ENCODE assay signal across 25 cellular contexts in genomic region chr11:1929621-1930447, GRCh38. TPM values are rescaled to one million over a fixed set of nuclear protein-coding genes. Genes with fewer than 3 reads are reported as not detected.
DNase-seq lines count a peak whose midpoint lies in the region; ATAC-seq and TF ChIP-seq lines count a peak whose summit lies in the region.
"Had no signal": no experiment of that assay in that cellular context is flagged by ENCODE, and none has a peak within 500 bp of the region (broad histone marks: within the 10 kb centered on the region; RNA-seq: fewer than 3 reads in every experiment).

No MANE protein-coding gene starts in this region.

- DNase-seq in 8988T (peak; percentile 32), H7 (peak; percentile 51), right cardiac atrium (peak in 2 of 3 donors; percentile 29 to 35), osteoblast (ENCODE audit: insufficient read length, low spot score, missing footprints) (peak; percentile 68), endodermal cell (no peak), NCI-H2171 treated with DMSO at 0.1 percent for 48 hours (lab: John Stamatoyannopoulos, UW) (no peak)
- no peak for DNase-seq in effector CD4-positive, alpha-beta T cell
- DNase-seq: activated CD4-positive, alpha-beta T cell treated with anti-CD3 and anti-CD28 coated beads, Interleukin-2, amount 50 U/mL, for 4 hours; activated CD8-positive, alpha-beta memory T cell treated with anti-CD3 and anti-CD28 coated beads, Interleukin-2, amount 50 U/mL, for 48 hours; amniotic stem cell; dermis blood vessel endothelial cell; islet precursor cell; mesenchymal stem cell; MV-4-11; naive thymus-derived CD4-positive, alpha-beta T cell; NCI-H526; WERI-Rb-1 had no signal

- intact Hi-C loops in right cardiac atrium (cut with DNase I) = loop anchor here in 1 of 4 donors (10.0 kb wide), 1 partner anchor 215 kb away; no protein-coding TSS in a partner anchor

- H3K4me1 Mint-ChIP-seq in endodermal cell = no peaks in the 10 kb centered on the region

- no peaks in the 10 kb centered on the region for H3K9me3 Mint-ChIP-seq in endodermal cell
- H3K9me3 Mint-ChIP-seq: activated T-helper 2 cell treated with anti-CD3 and anti-CD28 coated beads, Interferon-gamma antibody, Interleukin-2, Interleukin-4, amounts not matched to agents 10 μg/mL and 5 μg/mL and 100 μg/mL, durations not matched to agents 14 hours and 24 hours and 36 hours; CD4-positive, alpha-beta memory T cell; T-helper 2 cell treated with Interferon-gamma antibody and Interleukin-4, amounts not matched to agents 5 μg/mL and 100 μg/mL, for 36 hours had no signal

- no peak overlapping the region for H2AFZ ChIP-seq in osteoblast (ENCODE audit: low read length)

- no peaks in the 10 kb centered on the region for H3K36me3 Mint-ChIP-seq in endodermal cell (ENCODE audit: low read depth)
- H3K36me3 Mint-ChIP-seq: CD4-positive, alpha-beta memory T cell had no signal

- no peaks in the 10 kb centered on the region for H3K9me3 ChIP-seq in right cardiac atrium (ENCODE audit: control insufficient read depth, low read length)
- H3K9me3 ChIP-seq in osteoblast (ENCODE audit: low read depth, low read length) = no peaks in the 10 kb centered on the region
- no peaks in the 10 kb centered on the region for H3K9me3 ChIP-seq in endodermal cell (ENCODE audit: control insufficient read depth, low read length)
- H3K9me3 ChIP-seq: vagina had no signal

- H3K4me2 ChIP-seq in osteoblast (ENCODE audit: insufficient read depth, low read length) = no peak overlapping the region

- no peak overlapping the region for H3K4me3 Mint-ChIP-seq in endodermal cell
- H3K4me3 Mint-ChIP-seq: CD4-positive, alpha-beta memory T cell; T-helper 2 cell treated with Interferon-gamma antibody and Interleukin-4, amounts not matched to agents 5 μg/mL and 100 μg/mL, for 36 hours had no signal

- H3K27me3 Mint-ChIP-seq in endodermal cell (ENCODE audit: insufficient read depth) = peaks cover 5% of the 10 kb centered on the region

- no peak overlapping the region for H3K4me3 ChIP-seq in H7 (ENCODE audit: insufficient read depth, low read depth, low read length)
- no peak overlapping the region for H3K4me3 ChIP-seq in right cardiac atrium (ENCODE audit: low read length)
- H3K4me3 ChIP-seq in osteoblast (ENCODE audit: insufficient read depth, low read length) = no peak overlapping the region
- H3K4me3 ChIP-seq in endodermal cell (ENCODE audit: low read length) = no peak overlapping the region
- H3K4me3 ChIP-seq: SK-N-MC, vagina had no signal

- H3K9ac ChIP-seq in endodermal cell (ENCODE audit: extremely low read depth, low read length, poor library complexity, severe bottlenecking) = no peak overlapping the region

- no peak for ATAC-seq in right cardiac atrium
- no peak for ATAC-seq in HG03139 (IDR thresholded peaks at IDR 0.05; ENCODE audit: unreplicated experiment)
- ATAC-seq: naive thymus-derived CD4-positive, alpha-beta T cell had no signal

- no peaks in the 10 kb centered on the region for H3K4me1 ChIP-seq in right cardiac atrium (ENCODE audit: control insufficient read depth, insufficient read depth, low read length)
- H3K4me1 ChIP-seq in osteoblast (ENCODE audit: insufficient read depth, low read length) = peaks cover 7% of the 10 kb centered on the region
- H3K4me1 ChIP-seq in endodermal cell (ENCODE audit: control insufficient read depth, insufficient read depth, low read length) = no peaks in the 10 kb centered on the region

- no peaks in the 10 kb centered on the region for H3K27me3 ChIP-seq in H7 (ENCODE audit: control insufficient read depth, insufficient read depth, low read length)
- no peaks in the 10 kb centered on the region for H3K27me3 ChIP-seq in right cardiac atrium (ENCODE audit: control insufficient read depth, insufficient read depth)
- H3K27me3 ChIP-seq in osteoblast (ENCODE audit: insufficient read depth, low read length) = no peaks in the 10 kb centered on the region
- H3K27me3 ChIP-seq in endodermal cell (ENCODE audit: control insufficient read depth, insufficient read depth, low read length, poor library complexity, severe bottlenecking) = no peaks in the 10 kb centered on the region
- H3K27me3 ChIP-seq: vagina had no signal

- H4K20me1 ChIP-seq in osteoblast (ENCODE audit: insufficient read depth, low read length) = no peaks in the 10 kb centered on the region

- no peak overlapping the region for H3K27ac ChIP-seq in right cardiac atrium (ENCODE audit: low read length)
- H3K27ac ChIP-seq in osteoblast (ENCODE audit: low read depth, low read length) = no peak overlapping the region
- no peak overlapping the region for H3K27ac ChIP-seq in endodermal cell (ENCODE audit: low read depth, low read length)
- H3K27ac ChIP-seq: SK-N-MC, vagina, WERI-Rb-1 had no signal

- no peaks in the 10 kb centered on the region for H3K79me2 ChIP-seq in osteoblast (ENCODE audit: insufficient read depth, low read length)

- no peak overlapping the region for H3K27ac Mint-ChIP-seq in endodermal cell
- H3K27ac Mint-ChIP-seq: activated T-helper 2 cell treated with anti-CD3 and anti-CD28 coated beads, Interferon-gamma antibody, Interleukin-2, Interleukin-4, amounts not matched to agents 10 μg/mL and 5 μg/mL and 100 μg/mL, durations not matched to agents 14 hours and 24 hours and 36 hours had no signal

- no peak for TF ChIP-seq CTCF in osteoblast (IDR thresholded peaks at IDR 0.05; ENCODE audit: extremely low read depth, low read depth, low read length)
- no peak for TF ChIP-seq CTCF in endodermal cell (conservative IDR thresholded peaks at IDR 0.05)

- H3K36me3 ChIP-seq in H7 (replicated peaks; ENCODE audit: control insufficient read depth, insufficient read depth, low read length) (no peaks in the 10 kb centered on the region), osteoblast (ENCODE audit: insufficient read depth, low read length) (no peaks in the 10 kb centered on the region), endodermal cell (ENCODE audit: control insufficient read depth, insufficient read depth, low read length) (no peaks in the 10 kb centered on the region)
- H3K36me3 ChIP-seq: vagina, WERI-Rb-1 had no signal

- WGBS in right cardiac atrium = 89% methylated on average over 25 of the region's 25 CpGs
- 88 to 91% methylated on average over 15 to 24 of the region's 25 CpGs for WGBS in endodermal cell (ENCODE audit: insufficient coverage in 1 of 2, insufficient read length in 1 of 2), 2 experiments

RNA-seq across cellular contexts. Expression of gene TNNT3, which starts 10.3 kb away (rescaled TPM):
- not detected in 2 replicates for total RNA-seq in H7 (2014; rRNA removed; shearing (Covaris generic))
- total RNA-seq in right cardiac atrium (10 to 100 TPM in 3 of 4 donors, 1 to 10 TPM in 1; 9.0 to 58.7 (median 34.1) TPM), osteoblast (not detected in 2 replicates), endodermal cell (not detected)
- polyA plus RNA-seq in right cardiac atrium = 63.1 TPM
- polyA plus RNA-seq in endodermal cell (2013, experiment 1 of 2) = 0.36 TPM
- not detected for polyA plus RNA-seq in endodermal cell (2013, experiment 2 of 2)
- total RNA-seq: bronchial epithelial cell, dermis blood vessel endothelial cell, G401 had no signal
- polyA plus RNA-seq: CD4-positive, alpha-beta memory T cell had no signal

RNA-seq across cellular contexts. Expression of gene MRPL23, which starts 17.3 kb away (rescaled TPM):
- 75.9 and 91.1 TPM in 2 replicates for total RNA-seq in H7 (2014; rRNA removed; shearing (Covaris generic))
- total RNA-seq in right cardiac atrium (100 to 1,000 TPM in 1 of 4 donors, 10 to 100 TPM in 3; 47.1 to 102 (median 74.8) TPM), osteoblast (84.9 and 94.5 TPM in 2 replicates), endodermal cell (100 to 1,000 TPM in 1 of 2 donors, 10 to 100 TPM in 1; 69.9 to 109 TPM)
- polyA plus RNA-seq in right cardiac atrium = 108 TPM
- polyA plus RNA-seq in endodermal cell (2013, experiment 1 of 2) = 101 TPM
- polyA plus RNA-seq in endodermal cell (2013, experiment 2 of 2) = 99.7 TPM

RNA-seq across cellular contexts. Expression of gene PRR33, which starts 38.1 kb away (rescaled TPM):
- total RNA-seq in H7 (2014; rRNA removed; shearing (Covaris generic)) = not detected in 2 replicates
- total RNA-seq in right cardiac atrium (under 1 TPM; 0.11 to 0.82 (median 0.24) TPM), osteoblast (not detected in 2 replicates), endodermal cell (not detected)
- polyA plus RNA-seq in right cardiac atrium = 0.81 TPM
- not detected for polyA plus RNA-seq in endodermal cell (2013, experiment 1 of 2)
- polyA plus RNA-seq in endodermal cell (2013, experiment 2 of 2) = not detected
- total RNA-seq: bronchial epithelial cell; CD4-positive, alpha-beta memory T cell; dermis blood vessel endothelial cell; G401; vagina had no signal

Comparison
In these comparisons a context has a peak if more than half of its experiments do, and no peak if none do; other contexts are left out.
1. DNase-seq: peak in 8988T (single experiment), H7 (single experiment), right cardiac atrium (2 of 3) and osteoblast (single experiment); none in effector CD4-positive, alpha-beta T cell (single experiment), endodermal cell (single experiment) and NCI-H2171 treated with DMSO at 0.1 percent for 48 hours (single experiment).
2. RNA of gene TNNT3, which starts 10.3 kb away (total RNA-seq): 9.0 to 58.7 TPM in right cardiac atrium; not detected in endodermal cell, not detected in H7 and not detected in osteoblast; every median in the first group is over 4 times any median in the second.